28 cellular contexts compared by ENCODE assay signal in genomic region chr3:99953596-99953995, GRCh38.
DNase-seq lines count a peak whose midpoint lies in the region; ATAC-seq, FAIRE-seq and TF ChIP-seq lines count a peak whose summit lies in the region.
"Had no signal": no experiment of that assay in that cellular context is flagged by ENCODE, and none has a peak within 500 bp of the region (broad histone marks: within the 10 kb centered on the region; RNA-seq: fewer than 3 reads in every experiment).

No MANE protein-coding gene starts in this region.

- H3K27me3 Mint-ChIP-seq in activated T-helper 2 cell treated with anti-CD3 and anti-CD28 coated beads, Interferon-gamma antibody, Interleukin-2, Interleukin-4, amounts not matched to agents 10 μg/mL and 5 μg/mL and 100 μg/mL, durations not matched to agents 14 hours and 24 hours and 36 hours (ENCODE audit: low read depth) = no peaks in the 10 kb centered on the region
- H3K27me3 Mint-ChIP-seq: central memory CD8-positive, alpha-beta T cell; dendritic cell treated with granulocyte-macrophage colony-stimulating factor and Interleukin-4, amounts not matched to agents 40 ng/mL and 50 ng/mL, for 4 days; stimulated activated memory B cell treated with anti-CD40 and anti-IgM and Interleukin-4, amounts not matched to agents 10 μg/mL and 1 μg/mL and 100 μg/mL, for 72 hours had no signal

- H3K79me2 ChIP-seq in smooth muscle cell (ENCODE audit: low read depth) = no peaks in the 10 kb centered on the region

- peak overlapping the region; percentile 90 for H3K27ac ChIP-seq in smooth muscle cell (ENCODE audit: low read depth)
- H3K27ac ChIP-seq in uterus = no peak overlapping the region
- H3K27ac ChIP-seq: upper lobe of right lung had no signal

- peaks cover 22% of the 10 kb centered on the region for H3K4me1 Mint-ChIP-seq in activated T-helper 2 cell treated with anti-CD3 and anti-CD28 coated beads, Interferon-gamma antibody, Interleukin-2, Interleukin-4, amounts not matched to agents 10 μg/mL and 5 μg/mL and 100 μg/mL, durations not matched to agents 14 hours and 24 hours and 36 hours (ENCODE audit: low read depth)
- H3K4me1 Mint-ChIP-seq: CD14-positive monocyte; central memory CD8-positive, alpha-beta T cell; natural killer cell had no signal

- intact Hi-C loops in activated T-helper 2 cell treated with anti-CD3 and anti-CD28 coated beads, Interferon-gamma antibody, Interleukin-2, Interleukin-4, amounts not matched to agents 10 μg/mL and 5 μg/mL and 100 μg/mL, durations not matched to agents 14 hours and 24 hours and 36 hours (cut with micrococcal nuclease) = no loop called here
- intact Hi-C loops in uterus (cut with DNase I; ENCODE audit: low total_unique reads) = no loop called here

- H3K9me3 ChIP-seq in smooth muscle cell (replicated peaks; ENCODE audit: low read depth) (no peaks in the 10 kb centered on the region), uterus (no peaks in the 10 kb centered on the region)
- H3K9me3 ChIP-seq: upper lobe of right lung had no signal

- H3K9ac ChIP-seq in smooth muscle cell (ENCODE audit: low read depth) = no peak overlapping the region

- H3K36me3 Mint-ChIP-seq in activated T-helper 2 cell treated with anti-CD3 and anti-CD28 coated beads, Interferon-gamma antibody, Interleukin-2, Interleukin-4, amounts not matched to agents 10 μg/mL and 5 μg/mL and 100 μg/mL, durations not matched to agents 14 hours and 24 hours and 36 hours (ENCODE audit: low read depth) = no peaks in the 10 kb centered on the region
- H3K36me3 Mint-ChIP-seq: CD14-positive monocyte, mesothelial cell of epicardium, natural killer cell had no signal

- FAIRE-seq in HTR-8/SVneo (lab: Jason Lieb, UNC) = peak; percentile 74
- FAIRE-seq: frontal cortex had no signal

- H3K36me3 ChIP-seq in smooth muscle cell (ENCODE audit: low read depth) (no peaks in the 10 kb centered on the region), uterus (no peaks in the 10 kb centered on the region)
- H3K36me3 ChIP-seq: upper lobe of right lung had no signal

- peak overlapping the region; percentile 75 for H3K4me2 ChIP-seq in smooth muscle cell

- H3K4me3 Mint-ChIP-seq in activated T-helper 2 cell treated with anti-CD3 and anti-CD28 coated beads, Interferon-gamma antibody, Interleukin-2, Interleukin-4, amounts not matched to agents 10 μg/mL and 5 μg/mL and 100 μg/mL, durations not matched to agents 14 hours and 24 hours and 36 hours (ENCODE audit: low read depth) = no peak overlapping the region
- H3K4me3 Mint-ChIP-seq: activated T-cell treated with anti-CD3 and anti-CD28 coated beads, Interleukin-2, amount 50 U/mL, for 4 hours; CD14-positive monocyte; central memory CD8-positive, alpha-beta T cell; dendritic cell treated with granulocyte-macrophage colony-stimulating factor and Interleukin-4, amounts not matched to agents 40 ng/mL and 50 ng/mL, for 4 days; endodermal cell; mesothelial cell of epicardium; natural killer cell; stimulated activated memory B cell treated with anti-CD40 and anti-IgM and Interleukin-4, amounts not matched to agents 10 μg/mL and 1 μg/mL and 100 μg/mL, for 72 hours had no signal

- H4K20me1 ChIP-seq in smooth muscle cell (ENCODE audit: low read depth) = no peaks in the 10 kb centered on the region

- H3F3A ChIP-seq in smooth muscle cell (ENCODE audit: low read depth) = peaks cover 9% of the 10 kb centered on the region

- H3K27me3 ChIP-seq in smooth muscle cell (ENCODE audit: low read depth) (no peaks in the 10 kb centered on the region), uterus (no peaks in the 10 kb centered on the region)
- H3K27me3 ChIP-seq: upper lobe of right lung had no signal

- H3K9me3 Mint-ChIP-seq in activated T-helper 2 cell treated with anti-CD3 and anti-CD28 coated beads, Interferon-gamma antibody, Interleukin-2, Interleukin-4, amounts not matched to agents 10 μg/mL and 5 μg/mL and 100 μg/mL, durations not matched to agents 14 hours and 24 hours and 36 hours = no peaks in the 10 kb centered on the region
- H3K9me3 Mint-ChIP-seq: activated T-cell treated with anti-CD3 and anti-CD28 coated beads, Interleukin-2, amount 50 U/mL, for 4 hours; CD14-positive monocyte; central memory CD8-positive, alpha-beta T cell; dendritic cell treated with granulocyte-macrophage colony-stimulating factor and Interleukin-4, amounts not matched to agents 40 ng/mL and 50 ng/mL, for 4 days; endodermal cell; mesothelial cell of epicardium; natural killer cell; stimulated activated memory B cell treated with anti-CD40 and anti-IgM and Interleukin-4, amounts not matched to agents 10 μg/mL and 1 μg/mL and 100 μg/mL, for 72 hours had no signal

- no peak overlapping the region for H3K27ac Mint-ChIP-seq in activated T-helper 2 cell treated with anti-CD3 and anti-CD28 coated beads, Interferon-gamma antibody, Interleukin-2, Interleukin-4, amounts not matched to agents 10 μg/mL and 5 μg/mL and 100 μg/mL, durations not matched to agents 14 hours and 24 hours and 36 hours
- H3K27ac Mint-ChIP-seq: dendritic cell treated with granulocyte-macrophage colony-stimulating factor and Interleukin-4, amounts not matched to agents 40 ng/mL and 50 ng/mL, for 4 days; endodermal cell; mesothelial cell of epicardium; natural killer cell; stimulated activated memory B cell treated with anti-CD40 and anti-IgM and Interleukin-4, amounts not matched to agents 10 μg/mL and 1 μg/mL and 100 μg/mL, for 72 hours had no signal

- TF ChIP-seq CTCF in smooth muscle cell (IDR thresholded peaks at IDR 0.05; ENCODE audit: borderline replicate concordance, insufficient read depth, poor library complexity, severe bottlenecking) (no peak), uterus (IDR thresholded peaks at IDR 0.05) (no peak)

- no peak overlapping the region for H2AFZ ChIP-seq in smooth muscle cell (ENCODE audit: low read depth)

- H3K4me3 ChIP-seq in smooth muscle cell (no peak overlapping the region), uterus (no peak overlapping the region)
- H3K4me3 ChIP-seq: upper lobe of right lung had no signal

- no peak for TF ChIP-seq POLR2A in uterus (IDR thresholded peaks at IDR 0.05)

- no peak for ATAC-seq in HG03442 (IDR thresholded peaks at IDR 0.05; ENCODE audit: unreplicated experiment)
- ATAC-seq: activated T-cell treated with anti-CD3 and anti-CD28 coated beads, Interleukin-2, amount 50 U/mL, for 4 hours; esophagus mucosa; natural killer cell; stimulated activated memory B cell treated with anti-CD40 and anti-IgM and Interleukin-4, amounts not matched to agents 10 μg/mL and 1 μg/mL and 100 μg/mL, for 72 hours; upper lobe of right lung had no signal

- H3K4me1 ChIP-seq in smooth muscle cell (ENCODE audit: low read depth) (peaks cover 24% of the 10 kb centered on the region), uterus (no peaks in the 10 kb centered on the region)

- DNase-seq in HTR-8/SVneo (ENCODE audit: insufficient read length, low spot score) (no peak), UCSD-AML1 (lab: John Stamatoyannopoulos, UW; ENCODE audit: unreplicated experiment) (peak; percentile 10), foreskin melanocyte (peak; percentile 23), smooth muscle cell (lab: John Stamatoyannopoulos, UW; ENCODE audit: unreplicated experiment) (no peak), uterus (no peak)
- no peak for DNase-seq in activated T-helper 2 cell treated with anti-CD3 and anti-CD28 coated beads, Interferon-gamma antibody, Interleukin-2, Interleukin-4, amounts not matched to agents 10 μg/mL and 5 μg/mL and 100 μg/mL, durations not matched to agents 14 hours and 24 hours and 36 hours (ENCODE audit: low spot score)
- no peak for DNase-seq in activated T-cell treated with anti-CD3 and anti-CD28 coated beads, Interleukin-2, amount 50 U/mL, for 48 hours
- DNase-seq: activated T-cell treated with anti-CD3 and anti-CD28 coated beads, Interleukin-2, amount 50 U/mL, for 4 hours; DMS79 treated with DMSO at 0.1 percent for 48 hours; endodermal cell; natural killer cell; NCI-H1092 treated with DMSO at 0.1 percent for 48 hours; NCI-H1694 treated with DMSO at 0.1 percent for 48 hours; NCI-H2171; NCI-H524; NK-92 treated with Interleukin-12 subunit alpha and Interleukin-12 subunit beta, amount 100 ng/mL, for 24 hours; nucleus accumbens; SHP77 treated with DMSO at 0.1 percent for 48 hours; SW 1271; upper lobe of right lung had no signal

Comparison
In these comparisons a context has a peak if more than half of its experiments do, and no peak if none do; other contexts are left out.
1. DNase-seq: peak in UCSD-AML1 (single experiment) and foreskin melanocyte (single experiment); none in HTR-8/SVneo (single experiment), smooth muscle cell (single experiment), activated T-helper 2 cell treated with anti-CD3 and anti-CD28 coated beads, Interferon-gamma antibody, Interleukin-2, Interleukin-4, amounts not matched to agents 10 μg/mL and 5 μg/mL and 100 μg/mL, durations not matched to agents 14 hours and 24 hours and 36 hours (single experiment), activated T-cell treated with anti-CD3 and anti-CD28 coated beads, Interleukin-2, amount 50 U/mL, for 48 hours (0 of 2) and uterus (0 of 2).